Comparison of ENCODE assay signal across 8 cellular contexts in the genomic region with DNA sequence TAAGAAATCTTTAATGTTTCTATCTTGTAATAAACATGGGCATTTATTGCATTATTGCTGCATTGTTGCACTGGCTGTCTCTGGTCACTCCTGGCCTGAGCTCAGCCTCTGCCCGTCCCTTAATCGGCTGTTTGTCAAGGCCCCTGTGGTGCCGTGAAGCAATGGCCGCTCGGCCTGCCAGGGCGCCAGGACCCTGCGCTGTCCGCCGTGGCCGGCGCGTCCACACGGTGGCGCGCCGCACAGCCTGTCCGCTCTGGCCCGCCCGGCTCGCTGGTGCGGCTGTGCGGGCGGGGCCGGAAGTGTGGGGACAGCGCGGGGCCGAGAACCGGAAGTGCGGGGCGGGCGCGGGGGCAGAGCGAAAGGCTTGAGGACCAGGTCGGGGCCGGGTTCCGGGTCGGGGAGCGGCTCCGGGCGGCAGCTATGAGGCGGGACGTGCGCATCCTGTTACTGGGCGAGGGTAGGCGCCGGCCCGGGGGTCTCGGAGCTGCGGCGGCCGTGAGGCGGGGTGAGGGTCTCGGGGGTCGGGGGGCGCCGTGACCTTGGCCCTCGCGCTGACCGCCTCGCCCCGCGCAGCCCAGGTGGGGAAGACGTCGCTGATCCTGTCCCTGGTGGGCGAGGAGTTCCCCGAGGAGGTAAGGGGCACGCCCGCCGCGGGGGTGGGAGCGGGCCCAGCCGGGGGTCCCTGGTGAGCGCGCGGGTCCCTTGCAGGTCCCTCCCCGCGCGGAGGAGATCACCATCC. TPM values are rescaled to one million over a fixed set of nuclear protein-coding genes. Genes with fewer than 3 reads are reported as not detected.
DNase-seq lines count a peak whose midpoint lies in the region; ATAC-seq and TF ChIP-seq lines count a peak whose summit lies in the region.

A gene (plus strand): TSS at position 353 of the 739 bp plus-strand sequence. CDS start 68 bp downstream, at position 421.

- peak within 1 kb of the TSS; percentile 75 for H3K27ac Mint-ChIP-seq in CD4-positive, alpha-beta T cell

- H3K4me3 Mint-ChIP-seq in CD4-positive, alpha-beta T cell: peak within 1 kb of the TSS; percentile 83

- no peaks in the 10 kb centered on the region for H3K27me3 ChIP-seq in CD4-positive, alpha-beta T cell (ENCODE audit: control insufficient read depth, insufficient read depth, low read length)

- H3K36me3 Mint-ChIP-seq in CD4-positive, alpha-beta T cell (ENCODE audit: low read depth): peaks cover 9% of the 10 kb centered on the region

- CTCF ChIA-PET in CD4-positive, alpha-beta T cell (lab: Charles Lee): interaction anchor here (0.6 to 1.3 kb wide), 7 partner anchors 11 to 1800 kb away, joined by 3 to 6 read pairs (median 3); no protein-coding TSS in a partner anchor

- no peaks in the 10 kb centered on the region for H3K27me3 Mint-ChIP-seq in CD4-positive, alpha-beta T cell

- H3K27ac ChIP-seq in CD4-positive, alpha-beta T cell (ENCODE audit: low read depth, low read length): peak within 1 kb of the TSS; percentile 56

- POLR2A ChIA-PET in CD4-positive, alpha-beta T cell (lab: Charles Lee): interaction anchor here (0.7 to 2.0 kb wide), 12 partner anchors 8 to 316 kb away, joined by 3 to 17 read pairs (median 6); a partner anchor contains a TSS

- peak; percentile 80 to 94 (median 90) for DNase-seq in CD4-positive, alpha-beta T cell
- DNase-seq in HT1080 (ENCODE audit: low read depth) (peak; percentile 81), NOMO-1 (lab: John Stamatoyannopoulos, UW; ENCODE audit: unreplicated experiment in 2 of 2) (peak; percentile 87 to 94), medulla oblongata (ENCODE audit: extremely low spot score) (peak; percentile 93)
- DNase-seq in activated CD8-positive, alpha-beta memory T cell treated with anti-CD3 and anti-CD28 coated beads for 24 hours: peak; percentile 97
- DNase-seq in effector CD8-positive, alpha-beta T cell (lab: John Stamatoyannopoulos, UW): peak; percentile 71
- peak; percentile 87 to 95 (median 93) for DNase-seq in stimulated activated CD4-positive, alpha-beta T cell treated with anti-CD3 and anti-CD28 coated beads, TNF-alpha, amount 100 ng/mL, for 48 hours (ENCODE audit: low read depth in 3 of 3)

- peak; percentile 67 for TF ChIP-seq CTCF in CD4-positive, alpha-beta T cell (IDR thresholded peaks at IDR 0.05)

- intact Hi-C loops in CD4-positive, alpha-beta T cell (cut with DNase I, micrococcal nuclease): no loop called here

- no peaks in the 10 kb centered on the region for H3K9me3 ChIP-seq in CD4-positive, alpha-beta T cell (ENCODE audit: control insufficient read depth, low read length)

- ATAC-seq in CD4-positive, alpha-beta T cell (ENCODE audit: poor library complexity): peak; percentile 92
- ATAC-seq in GM19463 (IDR thresholded peaks at IDR 0.05; ENCODE audit: unreplicated experiment): peak; percentile 92

- no peaks in the 10 kb centered on the region for H3K9me3 Mint-ChIP-seq in CD4-positive, alpha-beta T cell

- H3K4me1 Mint-ChIP-seq in CD4-positive, alpha-beta T cell (ENCODE audit: low read depth): peaks cover 6% of the 10 kb centered on the region

RNA-seq across cellular contexts. Expression of the gene that starts here (rescaled TPM):
- total RNA-seq in CD4-positive, alpha-beta T cell: 100 to 1,000 TPM; 202 to 209 TPM
- total RNA-seq in HT1080 (2014; rRNA removed; shearing (Covaris generic)): 95.4 and 107 TPM in 2 replicates
- polyA plus RNA-seq in HT1080 (2015; cell fraction: cytosol; rRNA removed): 60.1 and 80.2 TPM in 2 replicates
- polyA plus RNA-seq in HT1080 (2015; cell fraction: nucleus; rRNA removed): 678 and 762 TPM in 2 replicates

Comparison
In these comparisons a context has a peak if more than half of its experiments do, and no peak if none do; other contexts are left out.
1. Peak in every context shown above with its lines: DNase-seq, ATAC-seq and H3K27ac ChIP-seq.